8 cellular contexts compared by ENCODE assay signal in genomic region chr14:45083979-45084722, GRCh38. TPM values are rescaled to one million over a fixed set of nuclear protein-coding genes. Genes with fewer than 3 reads are reported as not detected.
DNase-seq lines count a peak whose midpoint lies in the region; ATAC-seq, FAIRE-seq and TF ChIP-seq lines count a peak whose summit lies in the region.

TSS of gene PRPF39 (plus strand) at chr14:45084116. CDS start at chr14:45095240, 11,124 bp downstream.

- H3K27ac ChIP-seq in kidney (ENCODE audit: low read depth in 2 of 2, low read length in 2 of 2) = peak within 1 kb of the TSS; percentile 66 to 86

- FAIRE-seq in kidney (lab: Jason Lieb, UNC) = no peak

- intact Hi-C loops in kidney (cut with DNase I) = no loop called here

- no peak for TF ChIP-seq CTCF in kidney (IDR thresholded peaks at IDR 0.05; ENCODE audit: borderline replicate concordance, extremely low read depth, insufficient read depth)

- H3K4me1 ChIP-seq in kidney (ENCODE audit: control insufficient read depth in 1 of 2, insufficient read depth in 1 of 2, low read depth in 1 of 2, low read length in 2 of 2) = peaks cover 6 to 15% of the 10 kb centered on the region in 2 donors

- peak; percentile 96 for ATAC-seq in HG03432 (IDR thresholded peaks at IDR 0.05; ENCODE audit: unreplicated experiment)

- peak within 1 kb of the TSS; percentile 91 to 97 for H3K4me3 ChIP-seq in kidney (ENCODE audit: low read length in 2 of 2)

- peak within 1 kb of the TSS; percentile 77 to 98 for H3K9ac ChIP-seq in kidney (ENCODE audit: low read length in 2 of 2)

- peak; percentile 96 for DNase-seq in Ammon's horn (ENCODE audit: low spot score)
- DNase-seq in NCI-H460 (ENCODE audit: extremely low read depth, low read depth) = peak; percentile 93
- peak; percentile 89 to 90 for DNase-seq in activated CD4-positive, alpha-beta T cell treated with anti-CD3 and anti-CD28 coated beads for 24 hours (ENCODE audit: low read depth in 2 of 2)
- DNase-seq in cerebellum (ENCODE audit: low spot score) = peak; percentile 95
- peak; percentile 98 for DNase-seq in kidney
- peak; percentile 93 to 94 for DNase-seq in stimulated activated CD4-positive, alpha-beta T cell treated with anti-CD3 and anti-CD28 coated beads, Interleukin-15, amount 100 ng/mL, for 1 hour (ENCODE audit: low read depth in 1 of 2, low spot score in 1 of 2)

- peak; percentile 95 for TF ChIP-seq POLR2A in GM19193 (IDR thresholded peaks at IDR 0.05; ENCODE audit: extremely low read depth, insufficient read depth, insufficient read length)

- no peaks in the 10 kb centered on the region for H3K36me3 ChIP-seq in kidney (ENCODE audit: control insufficient read depth in 1 of 2, insufficient read depth in 2 of 2, low read length in 2 of 2)

- H3K9me3 ChIP-seq in kidney (ENCODE audit: control insufficient read depth in 1 of 2, low read length in 2 of 2) = no peaks in the 10 kb centered on the region

RNA-seq across cellular contexts. Expression of gene PRPF39, which starts in this region (rescaled TPM):
- 21.5 and 27.1 TPM in 2 replicates for total RNA-seq in NCI-H460 (2014; rRNA removed; shearing (Covaris generic))
- polyA plus RNA-seq in NCI-H460 (2014; cell fraction: nucleus; rRNA removed) = 90.1 and 116 TPM in 2 replicates
- total RNA-seq in cerebellum (67.6 TPM), kidney (35.6 TPM)
- polyA plus RNA-seq in kidney (ENCODE audit: insufficient read depth, low read depth, low replicate concordance) = 15.4 TPM

Comparison
In these comparisons a context has a peak if more than half of its experiments do, and no peak if none do; other contexts are left out.
1. Peak in every context shown above with its lines: DNase-seq, ATAC-seq, H3K4me3 ChIP-seq and H3K27ac ChIP-seq.